7 cellular contexts compared by ENCODE assay signal in the genomic region with DNA sequence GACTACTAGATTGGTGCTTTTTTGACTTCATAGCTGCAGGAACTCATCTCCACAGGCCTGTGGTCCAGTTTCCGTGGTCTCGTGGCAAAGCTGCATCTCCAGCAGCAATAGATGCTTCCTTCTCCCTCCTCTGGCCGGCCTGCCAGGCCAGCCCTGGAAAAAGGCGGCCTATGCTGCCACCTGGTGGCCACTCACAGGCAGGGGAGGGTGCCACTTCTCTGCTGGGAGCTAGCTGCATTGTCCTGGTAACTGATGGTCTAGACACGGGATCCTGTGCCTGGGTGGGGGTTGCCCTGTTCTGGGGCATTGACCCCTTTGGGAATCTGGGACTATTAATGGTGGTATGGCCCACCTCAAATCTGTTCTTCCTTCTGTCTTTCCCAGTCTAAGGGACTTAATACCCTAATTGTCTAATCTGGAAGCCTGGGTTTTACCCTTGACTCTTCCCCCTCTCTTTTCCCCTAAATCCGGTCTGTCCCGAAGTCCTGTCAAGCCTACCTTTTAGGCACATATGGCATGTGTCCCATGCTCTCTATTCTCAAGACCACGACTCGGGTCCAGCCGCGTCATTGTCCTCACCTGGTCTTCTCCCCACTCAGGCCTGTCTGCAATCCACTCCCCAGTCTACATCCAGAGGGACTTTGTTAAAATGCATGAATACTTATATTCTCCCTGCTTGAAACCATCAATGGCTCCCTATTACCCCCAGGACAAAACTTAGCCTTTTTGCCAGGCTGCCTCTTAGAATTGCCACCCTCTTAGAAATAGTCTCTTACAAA. TPM values are rescaled to one million over a fixed set of nuclear protein-coding genes. Genes with fewer than 3 reads are reported as not detected.
A peak's percentile ranks its signal among the peaks of the same experiment; 100 is the strongest.
DNase-seq lines count a peak whose midpoint lies in the region; ATAC-seq, FAIRE-seq and TF ChIP-seq lines count a peak whose summit lies in the region.

No MANE protein-coding gene starts in this region.

- no peak for TF ChIP-seq POLR2A in K562 (conservative IDR thresholded peaks at IDR 0.05)

- TF ChIP-seq CTCF in GM12875 (IDR thresholded peaks at IDR 0.05; ENCODE audit: borderline replicate concordance, insufficient read depth, low read depth, low read length) (peak; percentile 93), K562 (IDR thresholded peaks at IDR 0.05 in 2 of 3, conservative IDR thresholded peaks at IDR 0.05 in 1 of 3; ENCODE audit: insufficient read depth in 2 of 3, low read depth in 1 of 3, low read length in 3 of 3) (peak; percentile 94 to 98 (median 98))

- no peak overlapping the region for H3K9ac ChIP-seq in K562 (ENCODE audit: insufficient read depth in 1 of 2, low read depth in 2 of 2, low read length in 2 of 2)

- POLR2A ChIA-PET in K562 (lab: Yijun Ruan, JAX): interaction anchor here (0.6 to 2.5 kb wide), 5 partner anchors 84 to 249 kb away, joined by 3 to 11 read pairs (median 3); no protein-coding TSS in a partner anchor

- no peak overlapping the region for H3K27ac ChIP-seq in K562 (ENCODE audit: extremely low read depth, low read depth, low read length)

- no peak overlapping the region for H3K4me3 ChIP-seq in GM12875 (ENCODE audit: low read depth, low read length)
- no peak overlapping the region for H3K4me3 ChIP-seq in K562

- no peaks in the 10 kb centered on the region; the same call in 1 of the 2 replicates for H4K20me1 ChIP-seq in K562 (replicated peaks; ENCODE audit: control insufficient read depth, insufficient read depth, low read length)

- H3K36me3 ChIP-seq in K562 (ENCODE audit: control insufficient read depth, insufficient read depth, low read length): no peaks in the 10 kb centered on the region

- TF ChIP-seq EP300 in K562 (IDR thresholded peaks at IDR 0.05; ENCODE audit: low read length): no peak

- FAIRE-seq in K562 (lab: Jason Lieb, UNC): peak; percentile 99

- no peaks in the 10 kb centered on the region; a peak in 1 of 5 replicates for H3K27me3 ChIP-seq in K562 (ENCODE audit: control insufficient read depth in 2 of 2, insufficient read depth in 2 of 2, low read length in 2 of 2)

- no peaks in the 10 kb centered on the region; the same call in 1 of the 2 replicates for H3K9me3 ChIP-seq in K562 (replicated peaks; ENCODE audit: control insufficient read depth, insufficient read depth, low read depth, low read length)

- peak; percentile 76 for ATAC-seq in HG02678 (IDR thresholded peaks at IDR 0.05; ENCODE audit: unreplicated experiment)
- ATAC-seq in K562: peak; percentile 99

- TF ChIP-seq RAD21 in K562 (CRISPR knock-in tag; conservative IDR thresholded peaks at IDR 0.05 in 1 of 2, IDR thresholded peaks at IDR 0.05 in 1 of 2): peak; percentile 97 to 100

- 4% methylated on average over 11 of the region's 11 CpGs for WGBS in K562 (ENCODE audit: insufficient coverage, low coverage, missing lambda C conversion rate)

- no peaks in the 10 kb centered on the region for H3K9me1 ChIP-seq in K562 (ENCODE audit: control insufficient read depth, insufficient read depth, low read length)

- DNase-seq in NCI-H1694 treated with DMSO at 0.1 percent for 48 hours (lab: John Stamatoyannopoulos, UW): peak; percentile 2
- peak; percentile 88 for DNase-seq in UCSD-AML1 (lab: John Stamatoyannopoulos, UW; ENCODE audit: unreplicated experiment)
- DNase-seq in K562 (ENCODE audit: extremely low read depth in 1 of 4, low spot score in 3 of 4): peak; percentile 83 to 88 (median 88)
- peak; percentile 86 for DNase-seq in iPS-NIHi7 (ENCODE audit: extremely low spot score)
- DNase-seq in stimulated activated CD4-positive, alpha-beta T cell treated with anti-CD3 and anti-CD28 coated beads, Interleukin-15, amount 100 ng/mL, for 1 hour (ENCODE audit: low read depth in 1 of 2, low spot score in 1 of 2): peak; percentile 53 to 67

- H3K4me2 ChIP-seq in K562 (ENCODE audit: insufficient read depth, low read length): no peak overlapping the region

- no peak overlapping the region for H2AFZ ChIP-seq in K562 (ENCODE audit: low read depth, low read length)

- in situ Hi-C loops in K562 (cut with MboI): loop anchor here (5.0 kb wide), 2 partner anchors 102 to 228 kb away; no protein-coding TSS in a partner anchor

- CTCF ChIA-PET in K562 (lab: Yijun Ruan, JAX; ENCODE audit: low intra/inter-chr PET ratio): interaction anchor here (0.6 to 6.0 kb wide), 7 partner anchors 121 to 459 kb away, joined by 3 to 88 read pairs (median 5); no protein-coding TSS in a partner anchor

- H3K4me1 ChIP-seq in K562 (replicated peaks in 1 of 2; ENCODE audit: control insufficient read depth in 2 of 2, insufficient read depth in 2 of 2, low read length in 2 of 2): peaks cover 0 to 4% of the 10 kb centered on the region in 2 experiments; a peak in 1 of 5 replicates

- no TSS peak for BruUV-seq in K562 (replicated peaks; lab: Mats Ljungman, UMichigan)

- H3K79me2 ChIP-seq in K562 (ENCODE audit: control insufficient read depth, insufficient read depth, low read length): no peaks in the 10 kb centered on the region

- intact Hi-C loops in K562 (cut with micrococcal nuclease): loop anchor here (1.0 to 2.0 kb wide), 5 partner anchors 103 to 460 kb away; no protein-coding TSS in a partner anchor

TF ChIP-seq in K562, 482 proteins besides CTCF, POLR2A, EP300 and RAD21 (continues in another document):
- TF ChIP-seq SIRT6 (IDR thresholded peaks at IDR 0.05; ENCODE audit: low read depth, low read length) (no peak), ZKSCAN8 (CRISPR knock-in tag; IDR thresholded peaks at IDR 0.05) (no peak), NR2F6 (CRISPR knock-in tag; IDR thresholded peaks at IDR 0.05) (no peak)

RNA-seq across cellular contexts. Expression of gene PTGS1, which starts 20.1 kb away (rescaled TPM):
- total RNA-seq in K562 (2011; cell fraction: chromatin; rRNA removed; ENCODE audit: low replicate concordance): 8.0 and 9.1 TPM in 2 replicates
- 6.3 and 7.7 TPM in 2 replicates for total RNA-seq in K562 (2011; cell fraction: nucleolus; rRNA removed)
- total RNA-seq in K562 (2011; cell fraction: nucleoplasm; rRNA removed): 9.9 and 10.5 TPM in 2 replicates
- total RNA-seq in K562 (2014; rRNA removed): 4.9 and 5.3 TPM in 2 replicates
- 3.4 and 3.6 TPM in 2 replicates for total RNA-seq in K562 (2014; rRNA removed; fragmentation: Illumina TruSeq; extraction: Trizol)
- 3.8 and 4.5 TPM in 2 replicates for total RNA-seq in K562 (2015; rRNA removed; fragmentation: Illumina TruSeq; extraction: Trizol)
- 7.2 and 9.1 TPM in 2 replicates for total RNA-seq in K562 (2021)
- polyA plus RNA-seq in K562 (2011; rRNA removed): 5.2 and 12.9 TPM in 2 replicates
- 6.5 and 21.2 TPM in 2 replicates for polyA plus RNA-seq in K562 (2011; cell fraction: cytosol; rRNA removed)
- polyA plus RNA-seq in K562 (2011; cell fraction: nucleus; rRNA removed): 6.4 and 18.4 TPM in 2 replicates
- polyA plus RNA-seq in K562 (2012): 10.4 and 10.8 TPM in 2 replicates
- 7.2 and 7.5 TPM in 2 replicates for polyA plus RNA-seq in K562 (2014; fragmentation: Illumina TruSeq; extraction: Trizol)
- 1 to 10 TPM; 3.7 to 8.2 TPM for polyA plus RNA-seq in K562 (2014; fragmentation: Nextera tagmentation; extraction: Ambion mirVana)
- 4.0 and 5.8 TPM in 2 replicates for polyA plus RNA-seq in K562 (2014; rRNA removed)
- 2.5 and 6.5 TPM in 2 replicates for polyA minus RNA-seq in K562 (2011; rRNA and poly(A)+ RNA removed)
- polyA minus RNA-seq in K562 (2011; cell fraction: cytosol; rRNA and poly(A)+ RNA removed): 3.0 and 6.0 TPM in 2 replicates
- polyA minus RNA-seq in K562 (2011; cell fraction: nucleus; rRNA and poly(A)+ RNA removed): 1.6 and 2.3 TPM in 2 replicates

Comparison
In these comparisons a context has a peak if more than half of its experiments do, and no peak if none do; other contexts are left out.
1. DNase-seq: peak in every context shown above with its lines; median percentile 88 in UCSD-AML1; 88 in K562; 86 in iPS-NIHi7; 60 in stimulated activated CD4-positive, alpha-beta T cell treated with anti-CD3 and anti-CD28 coated beads, Interleukin-15, amount 100 ng/mL, for 1 hour; 2 in NCI-H1694 treated with DMSO at 0.1 percent for 48 hours.